In the genomic region with DNA sequence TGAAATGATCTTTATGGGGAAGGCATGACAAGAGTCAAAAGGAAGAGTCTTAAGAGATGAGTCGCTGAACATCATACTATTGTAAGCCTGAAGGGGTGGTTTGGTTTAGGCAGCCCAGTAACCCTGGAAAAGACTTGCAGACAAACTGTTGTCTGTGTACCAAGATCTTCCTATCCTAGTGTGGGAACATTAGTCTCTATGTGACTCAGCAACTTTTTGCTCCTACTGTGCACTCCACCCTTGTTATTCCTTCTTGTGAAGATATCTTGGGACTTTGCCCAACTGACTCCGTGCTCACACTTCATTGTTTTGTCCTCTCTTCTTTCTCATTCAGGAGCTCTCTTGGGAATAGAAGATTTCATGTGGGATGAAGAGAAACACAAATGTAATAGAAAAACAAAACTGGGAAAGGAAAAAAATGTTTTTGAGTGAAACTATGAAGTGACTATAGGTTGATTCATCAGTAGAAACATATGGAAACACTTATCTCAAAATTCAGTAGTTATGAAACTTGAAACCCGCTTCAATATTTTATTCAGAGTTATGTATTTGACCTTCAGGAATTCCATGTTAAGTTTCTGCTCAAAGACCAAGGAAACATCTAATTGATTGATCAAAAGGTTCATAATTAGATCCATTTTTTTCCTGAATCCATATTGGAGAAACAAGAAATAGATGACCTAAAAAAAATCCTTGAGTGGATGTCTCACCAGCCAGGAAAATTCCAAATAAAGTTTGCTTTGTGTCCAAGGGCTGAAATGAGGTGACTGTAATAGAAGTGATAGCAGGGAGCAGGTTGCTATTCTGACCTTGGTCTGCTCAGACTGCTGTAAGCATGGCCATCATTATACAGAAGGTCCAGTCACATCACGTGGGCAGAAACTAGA, we compare ENCODE assay signal across 8 cellular contexts.
DNase-seq lines count a peak whose midpoint lies in the region; ATAC-seq and FAIRE-seq lines count a peak whose summit lies in the region.

No MANE protein-coding gene starts in this region.

- H4K20me1 ChIP-seq in GM23248 (ENCODE audit: insufficient read depth): no peaks in the 10 kb centered on the region

- no peak overlapping the region for H2AFZ ChIP-seq in GM23248

- no peaks in the 10 kb centered on the region for H3K9me3 ChIP-seq in GM23248 (ENCODE audit: low read depth)

- peak; percentile 100 for DNase-seq in GM23248
- DNase-seq in RCC 7860 (ENCODE audit: low spot score): peak; percentile 76
- DNase-seq in fibroblast of gingiva (ENCODE audit: low read depth): peak; percentile 100
- peak; percentile 100 for DNase-seq in skeletal muscle cell (ENCODE audit: low read depth)
- no peak for DNase-seq in NCI-H524 (lab: John Stamatoyannopoulos, UW)

- H3K4me3 ChIP-seq in GM23248 (peak overlapping the region; percentile 39), skeletal muscle cell (ENCODE audit: low read depth, low read length) (no peak overlapping the region)

- in situ Hi-C loops in GM23248 (cut with MboI): no loop called here

- H3K9me2 ChIP-seq in GM23248 (ENCODE audit: insufficient read depth): no peaks in the 10 kb centered on the region

- H3F3A ChIP-seq in GM23248 (ENCODE audit: insufficient read depth): peaks cover 68% of the 10 kb centered on the region

- peak overlapping the region; percentile 97 for H3K27ac ChIP-seq in GM23248

- no peaks in the 10 kb centered on the region for H3K79me2 ChIP-seq in GM23248 (ENCODE audit: insufficient read depth)

- FAIRE-seq in RCC 7860 (lab: Jason Lieb, UNC): peak; percentile 28

- no peaks in the 10 kb centered on the region for H3K27me3 ChIP-seq in GM23248 (replicated peaks; ENCODE audit: insufficient read depth)

- peak overlapping the region; percentile 74 for H3K9ac ChIP-seq in GM23248

- H3K36me3 ChIP-seq in GM23248 (ENCODE audit: low read depth): no peaks in the 10 kb centered on the region

- peak overlapping the region; percentile 63 for H3K4me2 ChIP-seq in GM23248 (ENCODE audit: unreplicated experiment)

- no peak for ATAC-seq in GM18511 (IDR thresholded peaks at IDR 0.05; ENCODE audit: unreplicated experiment)
- no peak for ATAC-seq in HG03354 (IDR thresholded peaks at IDR 0.05; ENCODE audit: poor library complexity, severe bottlenecking, unreplicated experiment)
- ATAC-seq in HG03432 (IDR thresholded peaks at IDR 0.05; ENCODE audit: unreplicated experiment): no peak

- peaks cover 71% of the 10 kb centered on the region for H3K4me1 ChIP-seq in GM23248 (ENCODE audit: insufficient read depth)

- WGBS in GM23248 (ENCODE audit: low coverage in 1 of 2, low lambda C conversion rate in 2 of 2, missing lambda C conversion rate in 2 of 2), 2 experiments: 1 to 2% methylated on average over 4 of the region's 4 CpGs

Comparison
In these comparisons a context has a peak if more than half of its experiments do, and no peak if none do; other contexts are left out.
1. DNase-seq: peak in GM23248 (single experiment), RCC 7860 (single experiment), fibroblast of gingiva (single experiment) and skeletal muscle cell (single experiment); none in NCI-H524 (0 of 2).